In the genomic region with DNA sequence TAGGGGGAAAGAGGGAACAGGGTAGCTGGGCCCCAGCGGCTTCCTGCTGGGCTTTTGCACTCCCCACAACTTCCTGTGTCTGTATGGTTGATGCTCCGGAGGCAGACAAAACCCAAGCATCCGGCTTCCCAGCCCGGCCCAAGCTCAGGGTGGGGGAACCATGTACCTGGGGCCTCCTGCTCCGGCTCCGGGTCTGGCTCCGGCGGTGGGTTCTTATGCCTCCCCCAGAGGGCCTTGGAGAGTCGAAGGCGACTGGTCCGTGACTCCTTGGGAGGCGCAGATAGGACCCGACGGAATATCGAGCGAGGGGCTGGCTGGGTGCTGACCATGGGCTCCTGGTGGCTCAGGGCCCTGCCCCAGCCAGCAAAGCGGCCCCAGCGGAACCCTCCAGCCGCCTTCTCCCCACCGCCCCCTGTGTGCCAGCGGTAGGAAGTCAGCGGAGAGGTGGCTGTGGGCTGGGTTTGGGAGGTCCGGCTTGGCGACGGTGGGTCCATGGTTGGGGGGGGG, we compare ENCODE assay signal across 8 cellular contexts.
A peak's percentile ranks its signal among the peaks of the same experiment; 100 is the strongest.
DNase-seq lines count a peak whose midpoint lies in the region; ATAC-seq and TF ChIP-seq lines count a peak whose summit lies in the region.

No MANE protein-coding gene starts in this region.

- TF ChIP-seq POLR2A in erythroblast (IDR thresholded peaks at IDR 0.05; ENCODE audit: low read length) = peak; percentile 37

- no peaks in the 10 kb centered on the region for H4K20me1 ChIP-seq in DOHH2 (ENCODE audit: control insufficient read depth, insufficient read depth, low read depth, low read length)

- ATAC-seq in HG03159 (IDR thresholded peaks at IDR 0.05; ENCODE audit: unreplicated experiment) = peak; percentile 42
- no peak for ATAC-seq in HG03571 (IDR thresholded peaks at IDR 0.05; ENCODE audit: unreplicated experiment)

- H3K4me1 ChIP-seq in DOHH2 (ENCODE audit: control insufficient read depth, low read length) = peaks cover 33% of the 10 kb centered on the region

- peaks cover 15% of the 10 kb centered on the region for H3K79me2 ChIP-seq in DOHH2 (ENCODE audit: control insufficient read depth, low read length)

- H3K27me3 ChIP-seq in DOHH2 (ENCODE audit: control insufficient read depth, low read length) (peaks cover 1% of the 10 kb centered on the region), brain microvascular endothelial cell (replicated peaks) (no peaks in the 10 kb centered on the region)

- H3K36me3 ChIP-seq in DOHH2 (ENCODE audit: control insufficient read depth, low read length) (peaks cover 3% of the 10 kb centered on the region), brain microvascular endothelial cell (replicated peaks) (no peaks in the 10 kb centered on the region)

- H3K9me2 ChIP-seq in DOHH2 (replicated peaks; ENCODE audit: control insufficient read depth, low read length) = no peaks in the 10 kb centered on the region

- 0 out of 2 replicates have a peak, but pooled peaks cover 5% of the 10 kb centered on the region for H3F3A ChIP-seq in DOHH2 (ENCODE audit: control insufficient read depth, insufficient read depth)

- peak; percentile 76 for DNase-seq in activated CD4-positive, alpha-beta T cell treated with anti-CD3 and anti-CD28 coated beads, Interleukin-2, amount 50 U/mL, for 1 hour
- no peak for DNase-seq in erythroblast (lab: John Stamatoyannopoulos, UW)
- peak; percentile 56 to 75 (median 64) for DNase-seq in stimulated activated CD4-positive, alpha-beta T cell treated with anti-CD3 and anti-CD28 coated beads, TNF-alpha, amount 100 ng/mL, for 24 hours (ENCODE audit: low read depth in 3 of 3)
- DNase-seq in DMS153 treated with DMSO at 0.1 percent for 48 hours (lab: John Stamatoyannopoulos, UW; ENCODE audit: unreplicated experiment) = no peak
- no peak for DNase-seq in brain microvascular endothelial cell

- TF ChIP-seq CTCF in DOHH2 (IDR thresholded peaks at IDR 0.05; ENCODE audit: low read depth, low read length, poor library complexity, severe bottlenecking) (no peak), brain microvascular endothelial cell (IDR thresholded peaks at IDR 0.05; ENCODE audit: low read depth, low read length, missing control alignments) (no peak)

- no peaks in the 10 kb centered on the region for H3K9me3 ChIP-seq in DOHH2 (ENCODE audit: control insufficient read depth, insufficient read depth, low read length)

- H3K27ac ChIP-seq in DOHH2 (ENCODE audit: low read depth, low read length) = peak overlapping the region; percentile 72
- H3K27ac ChIP-seq in brain microvascular endothelial cell = no peak overlapping the region

- H3K4me3 ChIP-seq in DOHH2 (ENCODE audit: low read length) = peak overlapping the region; percentile 93
- H3K4me3 ChIP-seq in brain microvascular endothelial cell (ENCODE audit: low read depth, low read length) = no peak overlapping the region

- peak overlapping the region; percentile 72 for H3K4me2 ChIP-seq in DOHH2 (ENCODE audit: low read length)

- in situ Hi-C loops in brain microvascular endothelial cell (cut with HindIII; ENCODE audit: low pct_ligation_motif_present, low sequenced_read_pairs) = no loop called here

Comparison
In these comparisons a context has a peak if more than half of its experiments do, and no peak if none do; other contexts are left out.
1. DNase-seq: peak in activated CD4-positive, alpha-beta T cell treated with anti-CD3 and anti-CD28 coated beads, Interleukin-2, amount 50 U/mL, for 1 hour (single experiment) and stimulated activated CD4-positive, alpha-beta T cell treated with anti-CD3 and anti-CD28 coated beads, TNF-alpha, amount 100 ng/mL, for 24 hours (3 of 3); none in erythroblast (0 of 2), DMS153 treated with DMSO at 0.1 percent for 48 hours (single experiment) and brain microvascular endothelial cell (single experiment).